In genomic region chr22:23750744-23751440, GRCh38 we compare ENCODE assay signal across 8 cellular contexts. TPM values are rescaled to one million over a fixed set of nuclear protein-coding genes. Genes with fewer than 3 reads are reported as not detected.
DNase-seq lines count a peak whose midpoint lies in the region; ATAC-seq and TF ChIP-seq lines count a peak whose summit lies in the region.

Gene ZNF70 (minus strand): TSS chr22:23751112. CDS start chr22:23745140, 5,972 bp downstream.

- peak; percentile 51 to 70 for TF ChIP-seq POLR2A in gastroesophageal sphincter (IDR thresholded peaks at IDR 0.05)
- TF ChIP-seq POLR2A in suprapubic skin (IDR thresholded peaks at IDR 0.05): peak; percentile 32 to 57

- H3K4me3 ChIP-seq in SJCRH30 (peak within 1 kb of the TSS; percentile 82), gastroesophageal sphincter (peak within 1 kb of the TSS; percentile 51 to 69), suprapubic skin (peak within 1 kb of the TSS; percentile 78)

- H3K27ac ChIP-seq in SJCRH30: peak within 1 kb of the TSS; percentile 62
- peak within 1 kb of the TSS; percentile 78 to 96 (median 90) for H3K27ac ChIP-seq in gastroesophageal sphincter
- H3K27ac ChIP-seq in suprapubic skin: peak within 1 kb of the TSS; percentile 92

- WGBS in gastroesophageal sphincter (ENCODE audit: low coverage in 1 of 2), 2 donors: no CpG with 5 or more reads among the region's 76 CpGs
- WGBS in suprapubic skin: 2% methylated on average over 25 of the region's 76 CpGs

- H3K36me3 ChIP-seq in SJCRH30: no peaks in the 10 kb centered on the region
- no peaks in the 10 kb centered on the region for H3K36me3 ChIP-seq in gastroesophageal sphincter
- no peaks in the 10 kb centered on the region for H3K36me3 ChIP-seq in suprapubic skin

- TF ChIP-seq EP300 in gastroesophageal sphincter (IDR thresholded peaks at IDR 0.05): no peak
- TF ChIP-seq EP300 in suprapubic skin (IDR thresholded peaks at IDR 0.05): no peak

- H3K9me3 ChIP-seq in SJCRH30 (replicated peaks) (no peaks in the 10 kb centered on the region), gastroesophageal sphincter (no peaks in the 10 kb centered on the region), suprapubic skin (no peaks in the 10 kb centered on the region)

- ATAC-seq in GM21529 (IDR thresholded peaks at IDR 0.05; ENCODE audit: unreplicated experiment) (peak; percentile 79), gastroesophageal sphincter (peak; percentile 98)

- H3K27me3 ChIP-seq in SJCRH30 (no peaks in the 10 kb centered on the region), gastroesophageal sphincter (no peaks in the 10 kb centered on the region), suprapubic skin (no peaks in the 10 kb centered on the region)

- H3K4me1 ChIP-seq in SJCRH30: peaks cover 5% of the 10 kb centered on the region; the same call in 1 of the 2 replicates
- peaks cover 0 to 30% (median 11%) of the 10 kb centered on the region in 3 donors for H3K4me1 ChIP-seq in gastroesophageal sphincter
- H3K4me1 ChIP-seq in suprapubic skin: peaks cover 22% of the 10 kb centered on the region

- DNase-seq in DMS153 (lab: John Stamatoyannopoulos, UW) (peak; percentile 72), LHCN-M2 (ENCODE audit: low read depth) (peak; percentile 63), SJCRH30 (peak; percentile 80 to 87), occipital lobe (lab: John Stamatoyannopoulos, UW) (peak; percentile 73), suprapubic skin (ENCODE audit: low spot score in 2 of 2) (peak; percentile 83 to 91)
- DNase-seq in activated naive CD4-positive, alpha-beta T cell (lab: John Stamatoyannopoulos, UW): peak; percentile 28 to 84 (median 61)

- peak in 2 of 4 experiments; percentile 4 to 26 for TF ChIP-seq CTCF in gastroesophageal sphincter (IDR thresholded peaks at IDR 0.05)
- peak in 1 of 2 donors; percentile 6 for TF ChIP-seq CTCF in suprapubic skin (IDR thresholded peaks at IDR 0.05)

RNA-seq across cellular contexts. Expression of gene ZNF70, which starts in this region (rescaled TPM):
- total RNA-seq in LHCN-M2 (2014; rRNA removed): 2.2 TPM in 2 replicates
- 1.8 TPM for polyA plus RNA-seq in LHCN-M2 (2012)
- total RNA-seq in SJCRH30 (2014; rRNA removed; shearing (Covaris generic)): 6.1 and 7.1 TPM in 2 replicates
- total RNA-seq in gastroesophageal sphincter: 1 to 10 TPM; 3.5 to 8.0 (median 5.5) TPM
- total RNA-seq in occipital lobe: 4.1 TPM
- 1 to 10 TPM; 1.7 to 5.1 (median 3.1) TPM for total RNA-seq in suprapubic skin

Comparison
In these comparisons a context has a peak if more than half of its experiments do, and no peak if none do; other contexts are left out.
1. Peak in every context shown above with its lines: DNase-seq, ATAC-seq, H3K4me3 ChIP-seq and H3K27ac ChIP-seq.